ENCODE assay signal across 25 cellular contexts in the genomic region with DNA sequence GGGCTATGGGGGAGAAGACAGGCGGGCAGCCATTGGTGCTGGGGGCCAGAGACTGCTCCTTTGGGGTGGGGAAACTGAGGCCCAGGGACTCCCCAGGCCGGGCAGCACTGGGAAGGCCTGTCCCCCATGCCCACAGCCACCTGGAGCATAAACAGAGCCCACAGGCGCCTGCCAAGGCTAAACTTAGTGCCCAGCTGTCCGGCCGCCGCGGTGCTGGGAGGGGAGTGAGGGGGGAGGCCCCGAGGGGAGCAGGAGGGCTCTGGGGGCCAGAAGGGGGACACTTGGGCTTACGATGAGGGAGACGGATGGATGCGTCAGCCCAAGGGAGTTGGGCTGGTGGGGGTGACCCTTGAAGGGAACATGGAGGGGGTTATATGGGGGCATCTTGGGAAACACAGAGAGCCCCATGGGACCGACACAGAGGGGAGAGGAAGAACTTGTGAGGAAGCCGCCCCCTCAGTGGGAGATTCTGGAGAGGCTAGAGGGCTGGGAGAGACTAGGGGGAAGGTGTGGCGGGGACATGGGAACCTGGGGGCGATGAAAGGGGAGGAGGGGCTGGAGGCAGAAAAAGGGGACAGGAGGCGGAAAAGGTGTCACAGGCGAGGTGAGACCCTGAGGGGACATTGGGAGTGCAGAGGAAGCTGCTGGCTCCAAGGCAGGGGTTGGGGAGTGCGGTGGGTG. TPM values are rescaled to one million over a fixed set of nuclear protein-coding genes. Genes with fewer than 3 reads are reported as not detected.
DNase-seq lines count a peak whose midpoint lies in the region; ATAC-seq and TF ChIP-seq lines count a peak whose summit lies in the region.
"Had no signal": no experiment of that assay in that cellular context is flagged by ENCODE, and none has a peak within 500 bp of the region (broad histone marks: within the 10 kb centered on the region; RNA-seq: fewer than 3 reads in every experiment).

No MANE protein-coding gene starts in this region.

- H3K9me3 Mint-ChIP-seq in nephron = no peaks in the 10 kb centered on the region
- no peaks in the 10 kb centered on the region for H3K9me3 Mint-ChIP-seq in activated CD4-positive, alpha-beta T cell treated with anti-CD3 and anti-CD28 coated beads, Interleukin-2, amount 10 ng/mL, durations not matched to agents 24 days and 14 days
- H3K9me3 Mint-ChIP-seq: activated CD8-positive, alpha-beta T cell treated with anti-CD3 and anti-CD28 coated beads for 36 hours; activated naive CD8-positive, alpha-beta T cell treated with anti-CD3 and anti-CD28 coated beads for 36 hours; activated T-helper 2 cell treated with anti-CD3 and anti-CD28 coated beads, Interferon-gamma antibody, Interleukin-2, Interleukin-4, amounts not matched to agents 10 μg/mL and 5 μg/mL and 100 μg/mL, durations not matched to agents 14 hours and 24 hours and 36 hours; T-helper 1 cell treated with Interleukin-12 subunit alpha and Interleukin-12 subunit beta and Interleukin-4 antibody, amounts not matched to agents 30 μg/mL and 1 μg/mL, for 36 hours had no signal

- CTCF ChIA-PET in HEK293 (lab: Yijun Ruan, JAX) = interaction anchor here (0.5 to 1.6 kb wide), 5 partner anchors 27 to 218 kb away, joined by 3 to 7 read pairs (median 3); no protein-coding TSS in a partner anchor

- H3K4me3 Mint-ChIP-seq in nephron = peak overlapping the region; percentile 56 to 70 (median 68)
- H3K4me3 Mint-ChIP-seq in activated CD4-positive, alpha-beta T cell treated with anti-CD3 and anti-CD28 coated beads, Interleukin-2, amount 10 ng/mL, durations not matched to agents 24 days and 14 days = no peak overlapping the region
- H3K4me3 Mint-ChIP-seq: activated CD8-positive, alpha-beta T cell treated with anti-CD3 and anti-CD28 coated beads for 36 hours; activated naive CD8-positive, alpha-beta T cell treated with anti-CD3 and anti-CD28 coated beads for 36 hours; T-helper 1 cell treated with Interleukin-12 subunit alpha and Interleukin-12 subunit beta and Interleukin-4 antibody, amounts not matched to agents 30 μg/mL and 1 μg/mL, for 36 hours had no signal

- no peaks in the 10 kb centered on the region for H3K27me3 ChIP-seq in gastrocnemius medialis
- H3K27me3 ChIP-seq: BE2C, MG63 had no signal

- H3K4me1 Mint-ChIP-seq in nephron = no peaks in the 10 kb centered on the region
- H3K4me1 Mint-ChIP-seq in activated CD4-positive, alpha-beta T cell treated with anti-CD3 and anti-CD28 coated beads, Interleukin-2, amount 10 ng/mL, durations not matched to agents 24 days and 14 days = peaks cover 2% of the 10 kb centered on the region
- H3K4me1 Mint-ChIP-seq: activated naive CD8-positive, alpha-beta T cell treated with anti-CD3 and anti-CD28 coated beads for 36 hours had no signal

- peak; percentile 30 to 38 for ATAC-seq in gastrocnemius medialis
- no peak for ATAC-seq in HG03175 (IDR thresholded peaks at IDR 0.05; ENCODE audit: unreplicated experiment)
- ATAC-seq: activated CD8-positive, alpha-beta T cell treated with anti-CD3 and anti-CD28 coated beads for 36 hours; upper lobe of right lung had no signal

- H3K27ac Mint-ChIP-seq in nephron = no peak overlapping the region
- no peak overlapping the region for H3K27ac Mint-ChIP-seq in activated CD4-positive, alpha-beta T cell treated with anti-CD3 and anti-CD28 coated beads, Interleukin-2, amount 10 ng/mL, durations not matched to agents 24 days and 14 days
- H3K27ac Mint-ChIP-seq: activated CD8-positive, alpha-beta T cell treated with anti-CD3 and anti-CD28 coated beads for 36 hours; activated naive CD8-positive, alpha-beta T cell treated with anti-CD3 and anti-CD28 coated beads for 36 hours; activated T-helper 2 cell treated with anti-CD3 and anti-CD28 coated beads, Interferon-gamma antibody, Interleukin-2, Interleukin-4, amounts not matched to agents 10 μg/mL and 5 μg/mL and 100 μg/mL, durations not matched to agents 14 hours and 24 hours and 36 hours; T-helper 1 cell treated with Interleukin-12 subunit alpha and Interleukin-12 subunit beta and Interleukin-4 antibody, amounts not matched to agents 30 μg/mL and 1 μg/mL, for 36 hours had no signal

- intact Hi-C loops in gastrocnemius medialis (cut with DNase I; ENCODE audit: low total_unique reads) = loop anchor here (2.0 to 10.0 kb wide), 2 partner anchors 25 to 141 kb away; a partner anchor contains a TSS
- intact Hi-C loops in activated CD4-positive, alpha-beta T cell treated with anti-CD3 and anti-CD28 coated beads, Interleukin-2, amount 10 ng/mL, durations not matched to agents 24 days and 14 days (cut with micrococcal nuclease) = no loop called here

- H3K36me3 ChIP-seq in HEK293 (ENCODE audit: control insufficient read depth in 2 of 2, insufficient read depth in 1 of 2, low read length in 2 of 2) (peaks cover 0 to 21% of the 10 kb centered on the region in 2 experiments; a peak in 2 of 3 replicates), gastrocnemius medialis (no peaks in the 10 kb centered on the region)
- H3K36me3 ChIP-seq: BE2C, SJSA1 had no signal

- no peaks in the 10 kb centered on the region for H3K9me3 ChIP-seq in HEK293 (ENCODE audit: control insufficient read depth, insufficient read depth, low read depth, low read length)
- no peaks in the 10 kb centered on the region for H3K9me3 ChIP-seq in gastrocnemius medialis
- H3K9me3 ChIP-seq: ascending aorta, BE2C, SJSA1, upper lobe of right lung had no signal

- peaks cover 5% of the 10 kb centered on the region for H3K36me3 Mint-ChIP-seq in nephron (ENCODE audit: low read depth)
- H3K36me3 Mint-ChIP-seq in activated CD4-positive, alpha-beta T cell treated with anti-CD3 and anti-CD28 coated beads, Interleukin-2, amount 10 ng/mL, durations not matched to agents 24 days and 14 days (ENCODE audit: low read depth) = peaks cover 2% of the 10 kb centered on the region
- H3K36me3 Mint-ChIP-seq: activated naive CD8-positive, alpha-beta T cell treated with anti-CD3 and anti-CD28 coated beads for 36 hours had no signal

- in situ Hi-C loops in gastrocnemius medialis (cut with MboI; ENCODE audit: low sequenced_read_pairs in 4 of 4) = no loop called here

- POLR2A ChIA-PET in HEK293 (lab: Yijun Ruan, JAX) = interaction anchor here (0.9 to 1.2 kb wide), 3 partner anchors 13 to 26 kb away, joined by 3 to 5 read pairs (median 4); a partner anchor contains a TSS

- DNase-seq in gastrocnemius medialis = peak in 1 of 2 donors; percentile 37
- no peak for DNase-seq in activated CD4-positive, alpha-beta T cell treated with anti-CD3 and anti-CD28 coated beads, Interleukin-2, amount 10 ng/mL, durations not matched to agents 24 days and 14 days
- DNase-seq in NCI-H1930 (lab: John Stamatoyannopoulos, UW) = no peak
- DNase-seq in NCI-H2107 treated with DMSO at 0.1 percent for 48 hours (lab: John Stamatoyannopoulos, UW; ENCODE audit: unreplicated experiment) = no peak
- DNase-seq: ACHN; activated CD4-positive, CD25-positive, alpha-beta regulatory T cell treated with anti-CD3 and anti-CD28 coated beads, Interleukin-2, amount 50 U/mL, for 72 hours; activated CD8-positive, alpha-beta T cell treated with anti-CD3 and anti-CD28 coated beads for 36 hours; activated naive CD8-positive, alpha-beta T cell treated with anti-CD3 and anti-CD28 coated beads for 36 hours; islet precursor cell; KG1; NCI-H2081 treated with DMSO at 0.1 percent for 48 hours; stimulated activated CD4-positive, alpha-beta T cell treated with anti-CD3 and anti-CD28 coated beads, Interleukin-2, amount 100 ng/mL, for 24 hours; upper lobe of right lung had no signal

- no peak for TF ChIP-seq POLR2A in gastrocnemius medialis (IDR thresholded peaks at IDR 0.05)

- H3K27me3 Mint-ChIP-seq in nephron (ENCODE audit: low read depth) = no peaks in the 10 kb centered on the region
- H3K27me3 Mint-ChIP-seq in activated CD4-positive, alpha-beta T cell treated with anti-CD3 and anti-CD28 coated beads, Interleukin-2, amount 10 ng/mL, durations not matched to agents 24 days and 14 days = peaks cover 30% of the 10 kb centered on the region

- TF ChIP-seq CTCF in HEK293 (tag by site-specific recombination; IDR thresholded peaks at IDR 0.05) (no peak), nephron (IDR thresholded peaks at IDR 0.05; ENCODE audit: unreplicated experiment in 3 of 3) (no peak), gastrocnemius medialis (IDR thresholded peaks at IDR 0.05 in 4 of 5, conservative IDR thresholded peaks at IDR 0.05 in 1 of 5) (no peak)

- H3K27ac ChIP-seq in HEK293 (ENCODE audit: extremely low read depth, low read depth, low read length) (no peak overlapping the region), cingulate gyrus (ENCODE audit: low read depth, low read length) (peak overlapping the region; percentile 87), gastrocnemius medialis (peak overlapping the region; percentile 48 to 74 (median 60))
- H3K27ac ChIP-seq: ascending aorta, SJSA1, upper lobe of right lung had no signal

- H3K4me1 ChIP-seq in HEK293 (ENCODE audit: control insufficient read depth, insufficient read depth, low read length) (no peaks in the 10 kb centered on the region; the same call in 1 of the 2 replicates), gastrocnemius medialis (peaks cover 8 to 31% of the 10 kb centered on the region in 2 donors)

- H3K4me3 ChIP-seq in HEK293 (ENCODE audit: low read depth, low read length) (no peak overlapping the region), gastrocnemius medialis (peak overlapping the region in 3 of 4 donors; percentile 28 to 58 (median 55))
- H3K4me3 ChIP-seq: ascending aorta, SJSA1, smooth muscle cell, upper lobe of right lung had no signal

TF ChIP-seq in HEK293, 187 proteins besides CTCF, POLR2A, EP300 and RAD21 (continues in another document):
- TF ChIP-seq ZFHX2 (tag by site-specific recombination; conservative IDR thresholded peaks at IDR 0.05) (peak; percentile 44), ZNF10 (tag by site-specific recombination; IDR thresholded peaks at IDR 0.05) (no peak), ZNF555 (tag by site-specific recombination; conservative IDR thresholded peaks at IDR 0.05) (no peak), ZNF2 (tag by site-specific recombination; IDR thresholded peaks at IDR 0.05) (no peak), KLF8 (tag by site-specific recombination; IDR thresholded peaks at IDR 0.05) (no peak), MYNN (tag by site-specific recombination; IDR thresholded peaks at IDR 0.05; ENCODE audit: borderline replicate concordance) (no peak), ZNF473 (tag by site-specific recombination; IDR thresholded peaks at IDR 0.05) (no peak)

RNA-seq across cellular contexts. Expression of a gene that starts 2.2 kb away (rescaled TPM):
- total RNA-seq in gastrocnemius medialis = 1 to 10 TPM; 1.1 to 6.9 (median 3.3) TPM
- 0.14 and 0.23 TPM in 2 replicates for total RNA-seq in activated CD4-positive, alpha-beta T cell treated with anti-CD3 and anti-CD28 coated beads, Interleukin-2, amount 10 ng/mL, durations not matched to agents 24 days and 14 days
- total RNA-seq: ascending aorta, mononuclear cell, SJSA1, upper lobe of right lung had no signal

RNA-seq across cellular contexts. Expression of a gene that starts 25.5 kb away (rescaled TPM):
- total RNA-seq in gastrocnemius medialis = 100 to 1,000 TPM; 169 to 229 (median 203) TPM
- total RNA-seq in activated CD4-positive, alpha-beta T cell treated with anti-CD3 and anti-CD28 coated beads, Interleukin-2, amount 10 ng/mL, durations not matched to agents 24 days and 14 days = 206 and 231 TPM in 2 replicates

RNA-seq across cellular contexts. Expression of a gene that starts 25.8 kb away (rescaled TPM):
- 10 to 100 TPM; 40.6 to 60.1 (median 44.2) TPM for total RNA-seq in gastrocnemius medialis
- total RNA-seq in activated CD4-positive, alpha-beta T cell treated with anti-CD3 and anti-CD28 coated beads, Interleukin-2, amount 10 ng/mL, durations not matched to agents 24 days and 14 days = 93.2 and 94.9 TPM in 2 replicates

RNA-seq across cellular contexts. Expression of a gene that starts 47.3 kb away (rescaled TPM):
- total RNA-seq in gastrocnemius medialis = 100 to 1,000 TPM in 3 of 4 donors, 10 to 100 TPM in 1; 86.2 to 202 (median 113) TPM
- 1.3 and 1.4 TPM in 2 replicates for total RNA-seq in activated CD4-positive, alpha-beta T cell treated with anti-CD3 and anti-CD28 coated beads, Interleukin-2, amount 10 ng/mL, durations not matched to agents 24 days and 14 days
- total RNA-seq: activated naive CD8-positive, alpha-beta T cell treated with anti-CD3 and anti-CD28 coated beads for 36 hours had no signal
